ENCODE assay signal across 2 cellular contexts in the genomic region with DNA sequence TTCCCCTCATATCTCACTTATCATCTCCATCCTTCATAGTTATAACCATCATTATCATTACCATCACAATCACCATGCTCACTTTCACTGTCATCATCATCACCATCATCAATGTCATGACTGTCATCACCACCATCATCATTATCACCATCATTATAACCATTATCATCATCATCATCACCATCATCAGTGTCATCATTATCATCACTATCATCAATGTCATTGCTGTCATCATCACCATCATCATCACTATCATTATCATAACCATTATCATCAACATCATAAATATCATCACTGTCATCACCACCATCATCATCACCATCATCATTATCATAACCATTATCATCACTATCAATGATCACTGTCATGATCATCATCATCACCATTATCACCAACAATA.
A peak's percentile ranks its signal among the peaks of the same experiment; 100 is the strongest.
TF ChIP-seq lines count a peak whose summit lies in the region.

No MANE protein-coding gene starts in this region.

TF ChIP-seq in HepG2, 621 proteins besides CTCF, POLR2A, EP300 and RAD21:
- no peak for TF ChIP-seq SMAD9 (CRISPR knock-in tag; IDR thresholded peaks at IDR 0.05)
- TF ChIP-seq CREB1 (IDR thresholded peaks at IDR 0.05), result peak; percentile 98
- TF ChIP-seq CREB1 (CRISPR knock-in tag; IDR thresholded peaks at IDR 0.05), result no peak
- TF ChIP-seq ATF7 (IDR thresholded peaks at IDR 0.05), result peak; percentile 67
- no peak for TF ChIP-seq ATF7 (CRISPR knock-in tag; IDR thresholded peaks at IDR 0.05)

TF ChIP-seq in K562, 482 proteins besides CTCF, POLR2A, EP300 and RAD21:
- TF ChIP-seq ATF1 (CRISPR knock-in tag; IDR thresholded peaks at IDR 0.05) (no peak), ATF1 (tag; IDR thresholded peaks at IDR 0.05) (peak; percentile 53; the same call in 1 of the 2 replicates), NRF1 (conservative IDR thresholded peaks at IDR 0.05 in 1 of 2, IDR thresholded peaks at IDR 0.05 in 1 of 2) (no peak), KDM1A (IDR thresholded peaks at IDR 0.05) (0 out of 4 replicates have a peak, but pooled peaks of 1 of the 2 experiments have one; percentile 29)
- TF ChIP-seq, protein P1, sequence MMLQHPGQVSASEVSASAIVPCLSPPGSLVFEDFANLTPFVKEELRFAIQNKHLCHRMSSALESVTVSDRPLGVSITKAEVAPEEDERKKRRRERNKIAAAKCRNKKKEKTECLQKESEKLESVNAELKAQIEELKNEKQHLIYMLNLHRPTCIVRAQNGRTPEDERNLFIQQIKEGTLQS (IDR thresholded peaks at IDR 0.05), result peak; percentile 38; the same call in 1 of the 2 replicates
- TF ChIP-seq, protein P1 (CRISPR knock-in tag; conservative IDR thresholded peaks at IDR 0.05), result no peak
- TF ChIP-seq, protein P2, sequence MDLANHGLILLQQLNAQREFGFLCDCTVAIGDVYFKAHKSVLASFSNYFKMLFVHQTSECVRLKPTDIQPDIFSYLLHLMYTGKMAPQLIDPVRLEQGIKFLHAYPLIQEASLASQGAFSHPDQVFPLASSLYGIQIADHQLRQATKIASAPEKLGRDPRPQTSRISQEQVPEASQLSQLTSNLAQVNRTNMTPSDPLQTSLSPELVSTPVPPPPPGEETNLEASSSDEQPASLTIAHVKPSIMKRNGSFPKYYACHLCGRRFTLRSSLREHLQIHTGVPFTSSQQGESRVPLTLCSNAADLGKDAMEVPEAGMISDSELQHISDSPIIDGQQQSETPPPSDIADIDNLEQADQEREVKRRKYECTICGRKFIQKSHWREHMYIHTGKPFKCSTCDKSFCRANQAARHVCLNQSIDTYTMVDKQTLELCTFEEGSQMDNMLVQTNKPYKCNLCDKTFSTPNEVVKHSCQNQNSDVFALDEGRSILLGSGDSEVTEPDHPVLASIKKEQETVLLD (IDR thresholded peaks at IDR 0.05), result peak; percentile 22; the same call in 1 of the 2 replicates
